ENCODE assay signal across 12 cellular contexts in genomic region chr13:35987572-35988513, GRCh38.
DNase-seq lines count a peak whose midpoint lies in the region; ATAC-seq and TF ChIP-seq lines count a peak whose summit lies in the region.
"Had no signal": no experiment of that assay in that cellular context is flagged by ENCODE, and none has a peak within 500 bp of the region (broad histone marks: within the 10 kb centered on the region; RNA-seq: fewer than 3 reads in every experiment).

No MANE protein-coding gene starts in this region.

- peak overlapping the region; percentile 40 for H2AFZ ChIP-seq in IMR-90 (replicated peaks; ENCODE audit: low read length, poor library complexity)
- H2AFZ ChIP-seq in trophoblast cell (ENCODE audit: insufficient read depth, low read length, poor library complexity), result no peak overlapping the region

- H4K5ac ChIP-seq in IMR-90 (ENCODE audit: low read depth, low read length), result no peak overlapping the region

- no peaks in the 10 kb centered on the region for H3K79me2 ChIP-seq in trophoblast cell (ENCODE audit: control insufficient read depth, insufficient read depth, low read length, poor library complexity)

- no peak overlapping the region for H2AK9ac ChIP-seq in IMR-90 (replicated peaks; ENCODE audit: low read depth, low read length, poor library complexity)

- H3K18ac ChIP-seq in IMR-90 (ENCODE audit: low read depth, low read length) (no peak overlapping the region), trophoblast cell (ENCODE audit: low read length) (no peak overlapping the region)

- H3K27ac ChIP-seq in IMR-90 (ENCODE audit: insufficient read depth, low read length) (no peak overlapping the region), gastroesophageal sphincter (no peak overlapping the region), trophoblast cell (ENCODE audit: low read depth, low read length) (no peak overlapping the region)
- H3K27ac ChIP-seq: BLaER1, KMS-11, VCaP had no signal

- H3K4me2 ChIP-seq in IMR-90 (ENCODE audit: low read depth, low read length), result no peak overlapping the region
- no peak overlapping the region for H3K4me2 ChIP-seq in trophoblast cell (ENCODE audit: low read length)
- H3K4me2 ChIP-seq: BLaER1, KMS-11 had no signal

- no TSS peak for BruUV-seq in IMR-90 (replicated peaks; lab: Mats Ljungman, UMichigan)

- POLR2A ChIA-PET in IMR-90 (lab: Charles Lee; ENCODE audit: unreplicated experiment), result no interaction called here

- H3K4me3 ChIP-seq in IMR-90 (ENCODE audit: insufficient read depth, low read depth, low read length) (no peak overlapping the region), gastroesophageal sphincter (no peak overlapping the region), trophoblast cell (ENCODE audit: low read depth, low read length) (peak overlapping the region; percentile 28)
- H3K4me3 ChIP-seq: BLaER1 had no signal

- H3K9me1 ChIP-seq in IMR-90 (ENCODE audit: insufficient read depth, low read length), result no peaks in the 10 kb centered on the region; the same call in 1 of the 2 replicates

- no peak overlapping the region for H2BK5ac ChIP-seq in IMR-90 (ENCODE audit: low read depth, low read length, poor library complexity, severe bottlenecking)
- H2BK5ac ChIP-seq in trophoblast cell (ENCODE audit: low read depth, low read length, poor library complexity), result no peak overlapping the region

- H4K8ac ChIP-seq in IMR-90 (ENCODE audit: low read depth in 2 of 2, low read length in 2 of 2) (no peak overlapping the region), trophoblast cell (ENCODE audit: low read depth, low read length) (no peak overlapping the region)

- H3K4me1 ChIP-seq in IMR-90 (ENCODE audit: control insufficient read depth, insufficient read depth, low read length), result no peaks in the 10 kb centered on the region
- H3K4me1 ChIP-seq in gastroesophageal sphincter, result no peaks in the 10 kb centered on the region
- peaks cover 0 to 2% of the 10 kb centered on the region in 2 experiments for H3K4me1 ChIP-seq in trophoblast cell (ENCODE audit: control insufficient read depth in 1 of 2, insufficient read depth in 2 of 2, low read length in 2 of 2)
- H3K4me1 ChIP-seq: BLaER1 had no signal

- TF ChIP-seq CTCF in IMR-90 (conservative IDR thresholded peaks at IDR 0.05; ENCODE audit: low read depth, low read length), result no peak
- no peak for TF ChIP-seq CTCF in gastroesophageal sphincter (IDR thresholded peaks at IDR 0.05)

- no peak overlapping the region for H2BK20ac ChIP-seq in IMR-90 (ENCODE audit: low read depth, low read length)

- no peaks in the 10 kb centered on the region for H4K20me1 ChIP-seq in IMR-90 (ENCODE audit: insufficient read depth, low read length)
- H4K20me1 ChIP-seq: BLaER1 had no signal

- H3K9ac ChIP-seq in IMR-90 (ENCODE audit: low read depth, low read length) (no peak overlapping the region), trophoblast cell (ENCODE audit: low read length) (no peak overlapping the region)
- H3K9ac ChIP-seq: BLaER1, KMS-11 had no signal

- CTCF ChIA-PET in IMR-90 (lab: Yijun Ruan, JAX), result no interaction called here

- H3K4ac ChIP-seq in IMR-90 (ENCODE audit: low read depth, low read length) (no peak overlapping the region), trophoblast cell (ENCODE audit: low read depth, low read length) (no peak overlapping the region)

- no peaks in the 10 kb centered on the region for H3K79me1 ChIP-seq in IMR-90 (ENCODE audit: low read depth in 1 of 2, low read length in 2 of 2)
- H3K79me1 ChIP-seq in trophoblast cell (ENCODE audit: low read length), result no peaks in the 10 kb centered on the region

- ATAC-seq in IMR-90 (ENCODE audit: low read depth) (no peak), gastroesophageal sphincter (peak; percentile 29), GM21786 (IDR thresholded peaks at IDR 0.05; ENCODE audit: unreplicated experiment) (no peak), GM21723 (IDR thresholded peaks at IDR 0.05; ENCODE audit: unreplicated experiment) (no peak)
- ATAC-seq: HCT116 had no signal

- H3K56ac ChIP-seq in IMR-90 (ENCODE audit: extremely low read depth, insufficient read depth, low read length), result no peak overlapping the region

- H3K23ac ChIP-seq in IMR-90 (ENCODE audit: low read depth, low read length) (no peak overlapping the region), trophoblast cell (ENCODE audit: low read length) (no peak overlapping the region)

- 49% methylated on average over 11 of the region's 19 CpGs; no CpG with 5 or more reads in 1 of the 2 experiments for WGBS in IMR-90 (ENCODE audit: extremely low coverage in 2 of 2, insufficient read length in 1 of 2), 2 experiments
- 80 to 82% methylated on average over 6 to 8 of the region's 19 CpGs for WGBS in gastroesophageal sphincter (ENCODE audit: low coverage in 1 of 2), 2 donors
- no CpG with 5 or more reads among the region's 19 CpGs for WGBS in trophoblast cell (ENCODE audit: extremely low coverage, insufficient coverage, insufficient read length)

- TF ChIP-seq POLR2A in IMR-90 (IDR thresholded peaks at IDR 0.05; ENCODE audit: low read depth, low read length), result no peak
- no peak for TF ChIP-seq POLR2A in gastroesophageal sphincter (IDR thresholded peaks at IDR 0.05)

- in situ Hi-C loops in IMR-90 (cut with MboI; ENCODE audit: low sequenced_read_pairs), result loop anchor here (5.0 to 25.0 kb wide), 2 partner anchors 279 to 749 kb away; no protein-coding TSS in a partner anchor

- H2AK5ac ChIP-seq in IMR-90 (ENCODE audit: low read depth, low read length), result no peak overlapping the region
- no peak overlapping the region for H2AK5ac ChIP-seq in trophoblast cell (ENCODE audit: low read length)

- DNase-seq in IMR-90 (no peak), NCI-H510A (lab: John Stamatoyannopoulos, UW) (peak; percentile 62), trophoblast cell (peak; percentile 90 to 92), NCI-H526 treated with DMSO at 0.1 percent for 48 hours (lab: John Stamatoyannopoulos, UW) (no peak)
- DNase-seq: NCI-H1694 treated with DMSO at 0.1 percent for 48 hours had no signal

- H3K9me3 ChIP-seq in IMR-90 (ENCODE audit: control insufficient read depth, insufficient read depth, low read length) (no peaks in the 10 kb centered on the region), gastroesophageal sphincter (no peaks in the 10 kb centered on the region), trophoblast cell (ENCODE audit: insufficient read depth, low read depth, low read length) (no peaks in the 10 kb centered on the region)
- H3K9me3 ChIP-seq: BLaER1 had no signal

- H3K14ac ChIP-seq in IMR-90 (replicated peaks; ENCODE audit: low read depth, low read length) (no peak overlapping the region), trophoblast cell (ENCODE audit: low read length) (no peak overlapping the region)

- no peak for TF ChIP-seq RAD21 in IMR-90 (IDR thresholded peaks at IDR 0.05; ENCODE audit: low read length)

- H3K27me3 ChIP-seq in IMR-90 (ENCODE audit: control insufficient read depth, insufficient read depth, low read length), result peaks cover 10% of the 10 kb centered on the region; the same call in 1 of the 2 replicates
- H3K27me3 ChIP-seq in gastroesophageal sphincter, result no peaks in the 10 kb centered on the region
- no peaks in the 10 kb centered on the region for H3K27me3 ChIP-seq in trophoblast cell (ENCODE audit: insufficient read depth, low read length)
- H3K27me3 ChIP-seq: BLaER1 had no signal

- dilution Hi-C loops in IMR-90 (cut with HindIII; ENCODE audit: low sequenced_read_pairs, unreplicated experiment), result no loop called here

- H3K36me3 ChIP-seq in IMR-90 (ENCODE audit: control insufficient read depth, insufficient read depth, low read length) (no peaks in the 10 kb centered on the region), gastroesophageal sphincter (no peaks in the 10 kb centered on the region), trophoblast cell (ENCODE audit: control insufficient read depth in 1 of 2, insufficient read depth in 2 of 2, low read length in 2 of 2) (no peaks in the 10 kb centered on the region)
- H3K36me3 ChIP-seq: BLaER1 had no signal

- no peak overlapping the region for H2BK15ac ChIP-seq in IMR-90 (ENCODE audit: low read depth, low read length)

- intact Hi-C loops in IMR-90 (cut with micrococcal nuclease), result no loop called here

- H2BK12ac ChIP-seq in trophoblast cell (ENCODE audit: low read length), result no peak overlapping the region

- TF ChIP-seq EP300 in gastroesophageal sphincter (IDR thresholded peaks at IDR 0.05), result no peak

- H4K91ac ChIP-seq in IMR-90 (ENCODE audit: insufficient read depth, low read depth, low read length) (no peak overlapping the region), trophoblast cell (ENCODE audit: low read depth, low read length) (no peak overlapping the region)

- H2BK120ac ChIP-seq in IMR-90 (ENCODE audit: low read depth, low read length) (no peak overlapping the region), trophoblast cell (ENCODE audit: insufficient read depth, low read length, poor library complexity) (no peak overlapping the region)

- H4K12ac ChIP-seq in trophoblast cell (ENCODE audit: low read depth, low read length), result no peak overlapping the region

TF ChIP-seq in IMR-90, 13 proteins besides CTCF, POLR2A, EP300 and RAD21:
- TF ChIP-seq BHLHE40 (IDR thresholded peaks at IDR 0.05; ENCODE audit: low read depth, low read length) (no peak), MAFK (IDR thresholded peaks at IDR 0.05; ENCODE audit: low read depth, low read length) (no peak), FOS (IDR thresholded peaks at IDR 0.05; ENCODE audit: low read depth, low read length) (no peak), USF2 (IDR thresholded peaks at IDR 0.05; ENCODE audit: low read depth, low read length) (no peak), MAZ (IDR thresholded peaks at IDR 0.05; ENCODE audit: borderline replicate concordance, low read depth, low read length) (no peak), CHD1 (IDR thresholded peaks at IDR 0.05; ENCODE audit: low read depth, low read length) (no peak), NFE2L2 (IDR thresholded peaks at IDR 0.05; ENCODE audit: low read depth, low read length) (no peak), MXI1 (IDR thresholded peaks at IDR 0.05; ENCODE audit: borderline replicate concordance, low read depth, low read length) (no peak)
TF ChIP-seq in IMR-90: peak in this region for 0.

Comparison
In these comparisons a context has a peak if more than half of its experiments do, and no peak if none do; other contexts are left out.
1. DNase-seq: peak in NCI-H510A (single experiment) and trophoblast cell (2 of 2); none in IMR-90 (single experiment) and NCI-H526 treated with DMSO at 0.1 percent for 48 hours (single experiment).